ENCODE assay signal across 1 cellular context in the genomic region with DNA sequence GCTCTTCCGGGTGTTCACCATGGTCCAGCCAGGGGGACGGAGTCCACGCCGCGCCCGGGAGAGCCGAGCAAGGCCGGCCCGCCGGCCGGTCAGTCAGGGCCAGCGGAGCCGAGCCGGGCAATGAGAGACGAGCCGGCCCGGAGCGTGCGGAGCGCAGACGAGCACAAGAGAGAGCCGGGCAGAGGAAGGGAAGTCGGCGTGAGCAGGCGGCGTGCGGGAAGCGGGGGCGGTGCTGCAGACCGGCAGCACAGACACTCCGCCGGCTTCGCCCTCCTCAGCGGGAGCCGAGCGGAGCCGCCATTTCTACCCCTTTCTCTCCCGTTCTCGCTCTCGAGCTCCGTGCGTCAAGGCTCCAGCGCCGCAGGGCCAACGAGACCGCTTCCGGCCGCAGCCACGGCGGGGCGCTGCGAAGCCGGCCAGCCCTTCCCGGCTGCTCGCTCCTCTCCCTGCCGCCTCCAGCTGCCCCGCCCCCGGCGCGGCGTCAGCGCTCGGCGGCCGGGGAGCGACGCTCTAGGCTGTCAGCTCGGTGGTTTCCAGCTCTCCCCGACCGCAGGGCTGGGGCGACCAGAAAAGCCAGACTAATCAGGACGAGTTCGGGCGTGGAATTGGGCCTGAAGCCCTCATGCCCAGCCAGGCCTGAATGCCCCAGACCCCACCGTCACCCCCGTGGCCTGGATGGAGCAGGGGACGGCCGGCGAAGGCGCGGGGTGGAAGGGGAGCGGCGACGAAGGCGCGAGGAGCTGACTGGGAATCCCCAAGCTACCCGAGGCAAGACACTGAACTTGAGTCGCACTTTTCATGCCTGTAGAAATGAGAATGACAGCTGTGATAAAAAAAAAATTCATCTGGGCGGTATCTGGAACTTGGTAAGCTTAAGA.
A peak's percentile ranks its signal among the peaks of the same experiment; 100 is the strongest.
TF ChIP-seq lines count a peak whose summit lies in the region.

A gene (minus strand): TSS at position 374 of the 878 bp plus-strand sequence. CDS start 353 bp downstream, at position 21.

TF ChIP-seq in SK-N-SH, 30 proteins besides CTCF, POLR2A, EP300 and RAD21 (continued from another document):
- TF ChIP-seq, protein P1, sequence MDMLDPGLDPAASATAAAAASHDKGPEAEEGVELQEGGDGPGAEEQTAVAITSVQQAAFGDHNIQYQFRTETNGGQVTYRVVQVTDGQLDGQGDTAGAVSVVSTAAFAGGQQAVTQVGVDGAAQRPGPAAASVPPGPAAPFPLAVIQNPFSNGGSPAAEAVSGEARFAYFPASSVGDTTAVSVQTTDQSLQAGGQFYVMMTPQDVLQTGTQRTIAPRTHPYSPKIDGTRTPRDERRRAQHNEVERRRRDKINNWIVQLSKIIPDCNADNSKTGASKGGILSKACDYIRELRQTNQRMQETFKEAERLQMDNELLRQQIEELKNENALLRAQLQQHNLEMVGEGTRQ (IDR thresholded peaks at IDR 0.05; ENCODE audit: borderline replicate concordance, low read depth, low read length): no peak
- peak; percentile 45 for TF ChIP-seq FOXJ3 (CRISPR knock-in tag; IDR thresholded peaks at IDR 0.05)
- TF ChIP-seq, protein P2, sequence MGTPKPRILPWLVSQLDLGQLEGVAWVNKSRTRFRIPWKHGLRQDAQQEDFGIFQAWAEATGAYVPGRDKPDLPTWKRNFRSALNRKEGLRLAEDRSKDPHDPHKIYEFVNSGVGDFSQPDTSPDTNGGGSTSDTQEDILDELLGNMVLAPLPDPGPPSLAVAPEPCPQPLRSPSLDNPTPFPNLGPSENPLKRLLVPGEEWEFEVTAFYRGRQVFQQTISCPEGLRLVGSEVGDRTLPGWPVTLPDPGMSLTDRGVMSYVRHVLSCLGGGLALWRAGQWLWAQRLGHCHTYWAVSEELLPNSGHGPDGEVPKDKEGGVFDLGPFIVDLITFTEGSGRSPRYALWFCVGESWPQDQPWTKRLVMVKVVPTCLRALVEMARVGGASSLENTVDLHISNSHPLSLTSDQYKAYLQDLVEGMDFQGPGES (IDR thresholded peaks at IDR 0.05; ENCODE audit: low read depth, low read length): no peak
- TF ChIP-seq, protein P3, sequence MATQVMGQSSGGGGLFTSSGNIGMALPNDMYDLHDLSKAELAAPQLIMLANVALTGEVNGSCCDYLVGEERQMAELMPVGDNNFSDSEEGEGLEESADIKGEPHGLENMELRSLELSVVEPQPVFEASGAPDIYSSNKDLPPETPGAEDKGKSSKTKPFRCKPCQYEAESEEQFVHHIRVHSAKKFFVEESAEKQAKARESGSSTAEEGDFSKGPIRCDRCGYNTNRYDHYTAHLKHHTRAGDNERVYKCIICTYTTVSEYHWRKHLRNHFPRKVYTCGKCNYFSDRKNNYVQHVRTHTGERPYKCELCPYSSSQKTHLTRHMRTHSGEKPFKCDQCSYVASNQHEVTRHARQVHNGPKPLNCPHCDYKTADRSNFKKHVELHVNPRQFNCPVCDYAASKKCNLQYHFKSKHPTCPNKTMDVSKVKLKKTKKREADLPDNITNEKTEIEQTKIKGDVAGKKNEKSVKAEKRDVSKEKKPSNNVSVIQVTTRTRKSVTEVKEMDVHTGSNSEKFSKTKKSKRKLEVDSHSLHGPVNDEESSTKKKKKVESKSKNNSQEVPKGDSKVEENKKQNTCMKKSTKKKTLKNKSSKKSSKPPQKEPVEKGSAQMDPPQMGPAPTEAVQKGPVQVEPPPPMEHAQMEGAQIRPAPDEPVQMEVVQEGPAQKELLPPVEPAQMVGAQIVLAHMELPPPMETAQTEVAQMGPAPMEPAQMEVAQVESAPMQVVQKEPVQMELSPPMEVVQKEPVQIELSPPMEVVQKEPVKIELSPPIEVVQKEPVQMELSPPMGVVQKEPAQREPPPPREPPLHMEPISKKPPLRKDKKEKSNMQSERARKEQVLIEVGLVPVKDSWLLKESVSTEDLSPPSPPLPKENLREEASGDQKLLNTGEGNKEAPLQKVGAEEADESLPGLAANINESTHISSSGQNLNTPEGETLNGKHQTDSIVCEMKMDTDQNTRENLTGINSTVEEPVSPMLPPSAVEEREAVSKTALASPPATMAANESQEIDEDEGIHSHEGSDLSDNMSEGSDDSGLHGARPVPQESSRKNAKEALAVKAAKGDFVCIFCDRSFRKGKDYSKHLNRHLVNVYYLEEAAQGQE (IDR thresholded peaks at IDR 0.05; ENCODE audit: low read depth, low read length): peak; percentile 47; the same call in 1 of the 2 replicates
- peak; percentile 10; the same call in 1 of the 2 replicates for TF ChIP-seq NFIC (IDR thresholded peaks at IDR 0.05; ENCODE audit: borderline replicate concordance)
- no peak; the same call in 1 of the 2 replicates for TF ChIP-seq ELF1 (IDR thresholded peaks at IDR 0.05)
- TF ChIP-seq POLR2AphosphoS5 (IDR thresholded peaks at IDR 0.05; ENCODE audit: low read depth, low read length): peak; percentile 90
- TF ChIP-seq RCOR1 (IDR thresholded peaks at IDR 0.05; ENCODE audit: low read length): peak; percentile 75
- no peak for TF ChIP-seq GATA2 (CRISPR knock-in tag; IDR thresholded peaks at IDR 0.05)
- TF ChIP-seq, protein P4, sequence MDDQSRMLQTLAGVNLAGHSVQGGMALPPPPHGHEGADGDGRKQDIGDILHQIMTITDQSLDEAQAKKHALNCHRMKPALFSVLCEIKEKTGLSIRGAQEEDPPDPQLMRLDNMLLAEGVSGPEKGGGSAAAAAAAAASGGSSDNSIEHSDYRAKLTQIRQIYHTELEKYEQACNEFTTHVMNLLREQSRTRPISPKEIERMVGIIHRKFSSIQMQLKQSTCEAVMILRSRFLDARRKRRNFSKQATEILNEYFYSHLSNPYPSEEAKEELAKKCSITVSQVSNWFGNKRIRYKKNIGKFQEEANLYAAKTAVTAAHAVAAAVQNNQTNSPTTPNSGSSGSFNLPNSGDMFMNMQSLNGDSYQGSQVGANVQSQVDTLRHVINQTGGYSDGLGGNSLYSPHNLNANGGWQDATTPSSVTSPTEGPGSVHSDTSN (IDR thresholded peaks at IDR 0.05): peak; percentile 17; the same call in 1 of the 2 replicates
- peak; percentile 95 for TF ChIP-seq CHD2 (IDR thresholded peaks at IDR 0.05; ENCODE audit: low read length, partially characterized antibody)
- TF ChIP-seq TAF1 (IDR thresholded peaks at IDR 0.05; ENCODE audit: borderline replicate concordance, low read depth, low read length): peak; percentile 85
- TF ChIP-seq, protein P5, sequence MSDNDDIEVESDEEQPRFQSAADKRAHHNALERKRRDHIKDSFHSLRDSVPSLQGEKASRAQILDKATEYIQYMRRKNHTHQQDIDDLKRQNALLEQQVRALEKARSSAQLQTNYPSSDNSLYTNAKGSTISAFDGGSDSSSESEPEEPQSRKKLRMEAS (IDR thresholded peaks at IDR 0.05; ENCODE audit: low read depth): peak; percentile 5; the same call in 1 of the 2 replicates
- TF ChIP-seq, protein P6, sequence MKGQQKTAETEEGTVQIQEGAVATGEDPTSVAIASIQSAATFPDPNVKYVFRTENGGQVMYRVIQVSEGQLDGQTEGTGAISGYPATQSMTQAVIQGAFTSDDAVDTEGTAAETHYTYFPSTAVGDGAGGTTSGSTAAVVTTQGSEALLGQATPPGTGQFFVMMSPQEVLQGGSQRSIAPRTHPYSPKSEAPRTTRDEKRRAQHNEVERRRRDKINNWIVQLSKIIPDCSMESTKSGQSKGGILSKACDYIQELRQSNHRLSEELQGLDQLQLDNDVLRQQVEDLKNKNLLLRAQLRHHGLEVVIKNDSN (IDR thresholded peaks at IDR 0.05; ENCODE audit: borderline replicate concordance, low read depth): no peak
- peak; percentile 90 for TF ChIP-seq YY1 (IDR thresholded peaks at IDR 0.05; ENCODE audit: low read depth)
- no peak for TF ChIP-seq EZH2phosphoT487 (IDR thresholded peaks at IDR 0.05; ENCODE audit: borderline replicate concordance, low read depth)
TF ChIP-seq in SK-N-SH: peak in this region for 15.
